In genomic region chr10:9315292-9315691, GRCh38 we compare ENCODE assay signal across 28 cellular contexts.
"Had no signal": no experiment of that assay in that cellular context is flagged by ENCODE, and none has a peak within 500 bp of the region (broad histone marks: within the 10 kb centered on the region; RNA-seq: fewer than 3 reads in every experiment).

No MANE protein-coding gene starts in this region.

- H3K9ac ChIP-seq: neural progenitor cell, parathyroid adenoma had no signal

- H3K27ac ChIP-seq: neural progenitor cell, ovary, parathyroid adenoma, psoas muscle, right lobe of liver, sigmoid colon, stomach, thoracic aorta, thyroid gland, tibial nerve, upper lobe of left lung, vagina had no signal

- H3K4me3 Mint-ChIP-seq: natural killer cell; nephron; neural progenitor cell; stimulated activated effector memory CD8-positive, alpha-beta T cell treated with anti-CD3 and anti-CD28 coated beads, Interleukin-12 subunit alpha, Interleukin-12 subunit beta, amount 100 ng/mL, for 72 hours; stimulated activated naive B cell treated with anti-CD40 and anti-IgM and Interleukin-4, amounts not matched to agents 10 μg/mL and 1 μg/mL and 100 μg/mL, for 72 hours; stimulated activated naive CD8-positive, alpha-beta T cell treated with anti-CD3 and anti-CD28 coated beads, Interleukin-15, Interleukin-2, amounts not matched to agents 100 ng/mL and 50 ng/mL, for 24 hours had no signal

- DNase-seq: natural killer cell; occipital lobe; ovary; posterior cingulate gyrus; psoas muscle; right cardiac atrium; right lobe of liver; sigmoid colon; small intestine; stimulated activated CD4-positive, alpha-beta T cell treated with anti-CD3 and anti-CD28 coated beads, Interleukin-15, amount 100 ng/mL, for 24 hours; stimulated activated CD4-positive, alpha-beta T cell treated with anti-CD3 and anti-CD28 coated beads, Interleukin-2, amount 100 ng/mL, for 24 hours; stimulated activated CD4-positive, alpha-beta T cell treated with anti-CD3 and anti-CD28 coated beads, Interleukin-2, amount 100 ng/mL, for 48 hours; stimulated activated CD4-positive, alpha-beta T cell treated with anti-CD3 and anti-CD28 coated beads, Interleukin-4, amount 100 ng/mL, for 24 hours; stimulated activated naive B cell treated with anti-CD40 and anti-IgM and Interleukin-4, amounts not matched to agents 10 μg/mL and 1 μg/mL and 100 μg/mL, for 72 hours; stimulated activated naive CD4-positive, alpha-beta T cell treated with Interleukin-2 at 50 U/mL for 16 hours; stomach; thyroid gland; trophoblast cell; upper lobe of left lung had no signal

- ATAC-seq: natural killer cell; psoas muscle; right cardiac atrium; right lobe of liver; stimulated activated effector memory CD8-positive, alpha-beta T cell treated with anti-CD3 and anti-CD28 coated beads, Interleukin-12 subunit alpha, Interleukin-12 subunit beta, amount 100 ng/mL, for 72 hours had no signal

- H2AFZ ChIP-seq: neural progenitor cell, parathyroid adenoma had no signal

- H3K36me3 Mint-ChIP-seq: natural killer cell; neural progenitor cell; stimulated activated effector memory CD8-positive, alpha-beta T cell treated with anti-CD3 and anti-CD28 coated beads, Interleukin-12 subunit alpha, Interleukin-12 subunit beta, amount 100 ng/mL, for 72 hours; stimulated activated naive B cell treated with anti-CD40 and anti-IgM and Interleukin-4, amounts not matched to agents 10 μg/mL and 1 μg/mL and 100 μg/mL, for 72 hours had no signal

- H3K27me3 ChIP-seq: neural progenitor cell, ovary, sigmoid colon, thyroid gland, tibial nerve, upper lobe of left lung, vagina had no signal

- H3K4me1 Mint-ChIP-seq: natural killer cell; nephron; stimulated activated effector memory CD8-positive, alpha-beta T cell treated with anti-CD3 and anti-CD28 coated beads, Interleukin-12 subunit alpha, Interleukin-12 subunit beta, amount 100 ng/mL, for 72 hours had no signal

- H3K36me3 ChIP-seq: neural progenitor cell, ovary, right lobe of liver, sigmoid colon, stomach, thoracic aorta, thyroid gland, tibial nerve, upper lobe of left lung, vagina had no signal

- H3K4me2 ChIP-seq: neural progenitor cell had no signal

- H3K9me3 Mint-ChIP-seq: natural killer cell; nephron; neural progenitor cell; stimulated activated effector memory CD8-positive, alpha-beta T cell treated with anti-CD3 and anti-CD28 coated beads, Interleukin-12 subunit alpha, Interleukin-12 subunit beta, amount 100 ng/mL, for 72 hours; stimulated activated naive B cell treated with anti-CD40 and anti-IgM and Interleukin-4, amounts not matched to agents 10 μg/mL and 1 μg/mL and 100 μg/mL, for 72 hours; stimulated activated naive CD8-positive, alpha-beta T cell treated with anti-CD3 and anti-CD28 coated beads, Interleukin-15, Interleukin-2, amounts not matched to agents 100 ng/mL and 50 ng/mL, for 24 hours had no signal

- H3K27me3 Mint-ChIP-seq: stimulated activated naive B cell treated with anti-CD40 and anti-IgM and Interleukin-4, amounts not matched to agents 10 μg/mL and 1 μg/mL and 100 μg/mL, for 72 hours had no signal

- H3K4me1 ChIP-seq: neural progenitor cell, parathyroid adenoma, psoas muscle, right lobe of liver, sigmoid colon, stomach, thyroid gland, tibial nerve, upper lobe of left lung, vagina had no signal

- H3K4me3 ChIP-seq: neural progenitor cell, ovary, psoas muscle, right lobe of liver, sigmoid colon, stomach, thoracic aorta, thyroid gland, tibial nerve, upper lobe of left lung, vagina had no signal

- H3K9me3 ChIP-seq: ovary, psoas muscle, right lobe of liver, sigmoid colon, stomach, thoracic aorta, thyroid gland, tibial nerve, upper lobe of left lung, vagina had no signal

- H3K27ac Mint-ChIP-seq: natural killer cell; nephron; neural progenitor cell; progenitor cell of endocrine pancreas; stimulated activated effector memory CD8-positive, alpha-beta T cell treated with anti-CD3 and anti-CD28 coated beads, Interleukin-12 subunit alpha, Interleukin-12 subunit beta, amount 100 ng/mL, for 72 hours; stimulated activated naive B cell treated with anti-CD40 and anti-IgM and Interleukin-4, amounts not matched to agents 10 μg/mL and 1 μg/mL and 100 μg/mL, for 72 hours; stimulated activated naive CD8-positive, alpha-beta T cell treated with anti-CD3 and anti-CD28 coated beads, Interleukin-15, Interleukin-2, amounts not matched to agents 100 ng/mL and 50 ng/mL, for 24 hours had no signal

- H3K79me2 ChIP-seq: parathyroid adenoma had no signal
